In the genomic region with DNA sequence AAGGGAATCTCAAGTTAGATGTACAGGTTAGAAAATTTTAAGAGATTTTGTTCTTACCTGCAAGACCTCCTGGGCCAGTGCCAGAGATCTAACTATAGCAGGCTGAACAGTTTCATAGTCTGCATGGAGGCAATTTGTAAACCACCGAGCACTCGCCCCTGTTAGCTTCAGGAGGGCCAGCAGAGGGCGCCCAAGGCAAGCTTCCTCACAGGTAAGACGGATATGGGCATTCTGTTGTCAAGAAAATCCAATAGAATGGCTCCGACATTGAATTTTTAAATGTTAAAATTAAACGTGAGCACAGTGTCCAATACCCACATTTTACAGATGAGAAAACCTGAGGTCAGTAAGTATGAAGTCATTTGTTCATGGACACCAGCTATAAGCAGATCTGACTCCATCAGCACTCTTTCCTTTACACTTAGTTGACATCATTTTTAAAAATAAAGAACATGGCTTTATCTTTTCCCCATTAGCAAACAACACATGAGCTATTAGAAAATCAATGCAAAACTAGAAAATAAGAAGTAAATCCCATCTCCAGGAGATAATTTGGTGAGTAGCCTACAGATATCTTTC, we compare ENCODE assay signal across 8 cellular contexts.
DNase-seq lines count a peak whose midpoint lies in the region; ATAC-seq, FAIRE-seq and TF ChIP-seq lines count a peak whose summit lies in the region.

No MANE protein-coding gene starts in this region.

- TF ChIP-seq CTCF in WERI-Rb-1 (IDR thresholded peaks at IDR 0.05; ENCODE audit: low read depth, low read length) = peak; percentile 80

- in situ Hi-C loops in T47D (cut with HindIII; ENCODE audit: low pct_unique_long_range_greater_than_20kb, low sequenced_read_pairs) = no loop called here

- peak; percentile 96 for FAIRE-seq in islet of Langerhans (lab: Jason Lieb, UNC)

- H3K4me3 ChIP-seq in WERI-Rb-1 (ENCODE audit: low read depth, low read length) = no peak overlapping the region

- no peak overlapping the region for H3K27ac ChIP-seq in WERI-Rb-1

- DNase-seq in NCI-H2227 (lab: John Stamatoyannopoulos, UW; ENCODE audit: unreplicated experiment) (peak; percentile 74), WERI-Rb-1 (peak; percentile 68), T47D (ENCODE audit: low read depth in 1 of 2, low spot score in 1 of 2) (peak; percentile 26 to 73)
- DNase-seq in stimulated activated CD4-positive, alpha-beta T cell treated with anti-CD3 and anti-CD28 coated beads, Interleukin-1b, Interleukin-23, amount 100 ng/mL, for 1 hour (ENCODE audit: low read depth in 2 of 2) = peak; percentile 20 to 38

- ATAC-seq in GM18502 (IDR thresholded peaks at IDR 0.05; ENCODE audit: poor library complexity, unreplicated experiment) (peak; percentile 83), HG03103 (IDR thresholded peaks at IDR 0.05; ENCODE audit: low read depth, unreplicated experiment) (peak; percentile 67), GM21447 (IDR thresholded peaks at IDR 0.05; ENCODE audit: unreplicated experiment) (no peak)

- H3K36me3 ChIP-seq in WERI-Rb-1 = no peaks in the 10 kb centered on the region

- H3K9me3 ChIP-seq in WERI-Rb-1 (ENCODE audit: severe bottlenecking) = peaks cover 3% of the 10 kb centered on the region

- no peaks in the 10 kb centered on the region for H3K27me3 ChIP-seq in WERI-Rb-1 (ENCODE audit: insufficient read depth, low read depth, severe bottlenecking)
